In genomic region chr12:38983117-38983571, GRCh38 we compare ENCODE assay signal across 26 cellular contexts.
A peak's percentile ranks its signal among the peaks of the same experiment; 100 is the strongest.
DNase-seq lines count a peak whose midpoint lies in the region; ATAC-seq and TF ChIP-seq lines count a peak whose summit lies in the region.
"Had no signal": no experiment of that assay in that cellular context is flagged by ENCODE, and none has a peak within 500 bp of the region (broad histone marks: within the 10 kb centered on the region; RNA-seq: fewer than 3 reads in every experiment).

No MANE protein-coding gene starts in this region.

- H3K9me3 Mint-ChIP-seq in Caco-2 (ENCODE audit: unreplicated experiment): peaks cover 35% of the 10 kb centered on the region
- peaks cover 17% of the 10 kb centered on the region for H3K9me3 Mint-ChIP-seq in CD8-positive, alpha-beta T cell

- DNase-seq in Caco-2 (peak; percentile 26 to 39), LNCaP clone FGC (ENCODE audit: low read depth) (no peak), RPMI8226 (peak; percentile 2), left lobe of liver (ENCODE audit: low spot score) (no peak), amygdala (lab: John Stamatoyannopoulos, UW) (no peak), DMS79 treated with DMSO at 0.1 percent for 48 hours (lab: John Stamatoyannopoulos, UW) (no peak)
- DNase-seq in CD8-positive, alpha-beta T cell: no peak
- DNase-seq: activated CD4-positive, alpha-beta T cell treated with anti-CD3 and anti-CD28 coated beads for 36 hours; activated gamma-delta T cell treated with Interleukin-2 at 50 U/mL for 16 hours; foreskin keratinocyte; left lung; NCI-H1105; NCI-H1930; pancreas; right cardiac atrium; SHP77; stimulated activated CD4-positive, alpha-beta T cell treated with anti-CD3 and anti-CD28 coated beads, Interleukin-4, amount 100 ng/mL, for 4 hours; stimulated activated naive CD4-positive, alpha-beta T cell; T-cell; uterus had no signal

- H3K27me3 ChIP-seq in Caco-2 (replicated peaks; ENCODE audit: control insufficient read depth, insufficient read depth, low read length): no peaks in the 10 kb centered on the region
- no peaks in the 10 kb centered on the region for H3K27me3 ChIP-seq in CD8-positive, alpha-beta T cell (ENCODE audit: insufficient read depth, low read length)
- H3K27me3 ChIP-seq: foreskin keratinocyte, left lung, pancreas, uterus had no signal

- BruUV-seq in Caco-2 (replicated peaks; lab: Mats Ljungman, UMichigan): no TSS peak

- H3K9me3 ChIP-seq in Caco-2: peaks cover 6% of the 10 kb centered on the region; the same call in 1 of the 2 replicates
- H3K9me3 ChIP-seq in CD8-positive, alpha-beta T cell (ENCODE audit: low read length): no peaks in the 10 kb centered on the region
- H3K9me3 ChIP-seq: pancreas had no signal

- H3K27ac Mint-ChIP-seq in Caco-2 (ENCODE audit: unreplicated experiment): no peak overlapping the region
- H3K27ac Mint-ChIP-seq in CD8-positive, alpha-beta T cell: no peak overlapping the region
- H3K27ac Mint-ChIP-seq: activated CD4-positive, alpha-beta T cell treated with anti-CD3 and anti-CD28 coated beads for 36 hours; brain; CD14-positive monocyte; GM23338; nephron; T-cell had no signal

- peak overlapping the region; percentile 64 for H3K4me3 Mint-ChIP-seq in Caco-2 (ENCODE audit: unreplicated experiment)
- H3K4me3 Mint-ChIP-seq in CD8-positive, alpha-beta T cell: no peak overlapping the region
- H3K4me3 Mint-ChIP-seq: activated CD4-positive, alpha-beta T cell treated with anti-CD3 and anti-CD28 coated beads for 36 hours; brain; CD14-positive monocyte; GM23338; nephron; T-cell had no signal

- TF ChIP-seq CTCF in Caco-2 (IDR thresholded peaks at IDR 0.05; ENCODE audit: insufficient read depth in 1 of 2, low read depth in 1 of 2, low read length in 1 of 2, severe bottlenecking in 1 of 2, unreplicated experiment in 1 of 2) (no peak), LNCaP clone FGC (IDR thresholded peaks at IDR 0.05; ENCODE audit: control insufficient read depth, extremely low read depth, insufficient read depth) (no peak)
- TF ChIP-seq CTCF in CD8-positive, alpha-beta T cell (IDR thresholded peaks at IDR 0.05): no peak

- CTCF ChIA-PET in Caco-2 (lab: Charles Lee): no interaction called here
- CTCF ChIA-PET in CD8-positive, alpha-beta T cell (lab: Charles Lee): no interaction called here

- intact Hi-C loops in Caco-2 (cut with micrococcal nuclease; ENCODE audit: unreplicated experiment): no loop called here
- intact Hi-C loops in CD8-positive, alpha-beta T cell (cut with DNase I, micrococcal nuclease): no loop called here

- peaks cover 5% of the 10 kb centered on the region for H3K4me1 Mint-ChIP-seq in Caco-2 (ENCODE audit: low read depth, unreplicated experiment)
- H3K4me1 Mint-ChIP-seq in CD8-positive, alpha-beta T cell (ENCODE audit: low read depth): no peaks in the 10 kb centered on the region
- H3K4me1 Mint-ChIP-seq: activated CD4-positive, alpha-beta T cell treated with anti-CD3 and anti-CD28 coated beads for 36 hours; brain; CD14-positive monocyte; nephron; T-cell had no signal

- H3K36me3 Mint-ChIP-seq in Caco-2 (ENCODE audit: insufficient read depth, unreplicated experiment): no peaks in the 10 kb centered on the region
- no peaks in the 10 kb centered on the region for H3K36me3 Mint-ChIP-seq in CD8-positive, alpha-beta T cell
- H3K36me3 Mint-ChIP-seq: brain, CD14-positive monocyte, T-cell had no signal

- H3K36me3 ChIP-seq in Caco-2 (ENCODE audit: control insufficient read depth, insufficient read depth, low read length): no peaks in the 10 kb centered on the region
- H3K36me3 ChIP-seq in CD8-positive, alpha-beta T cell (ENCODE audit: insufficient read depth, low read length): no peaks in the 10 kb centered on the region
- H3K36me3 ChIP-seq: left lung, pancreas, thoracic aorta, uterus had no signal

- H3K27me3 Mint-ChIP-seq in Caco-2 (ENCODE audit: insufficient read depth, unreplicated experiment): no peaks in the 10 kb centered on the region
- H3K27me3 Mint-ChIP-seq in CD8-positive, alpha-beta T cell (ENCODE audit: low read depth): no peaks in the 10 kb centered on the region
- H3K27me3 Mint-ChIP-seq: activated CD4-positive, alpha-beta T cell treated with anti-CD3 and anti-CD28 coated beads for 36 hours; brain; T-cell had no signal

- H3K4me3 ChIP-seq in Caco-2 (ENCODE audit: low read depth, low read length) (peak overlapping the region; percentile 9; the same call in 1 of the 2 replicates), LNCaP clone FGC (ENCODE audit: low read depth, low read length) (peak overlapping the region; percentile 33)
- H3K4me3 ChIP-seq in CD8-positive, alpha-beta T cell (ENCODE audit: low read depth, low read length): no peak overlapping the region
- H3K4me3 ChIP-seq: GM23338, left lung, pancreas, thoracic aorta, uterus had no signal

- POLR2A ChIA-PET in Caco-2 (lab: Charles Lee): no interaction called here
- POLR2A ChIA-PET in CD8-positive, alpha-beta T cell (lab: Charles Lee): no interaction called here

- ATAC-seq in left lobe of liver (peak; percentile 51), GM21367 (IDR thresholded peaks at IDR 0.05; ENCODE audit: unreplicated experiment) (no peak)
- no peak for ATAC-seq in CD8-positive, alpha-beta T cell
- ATAC-seq: activated CD4-positive, alpha-beta T cell treated with anti-CD3 and anti-CD28 coated beads for 36 hours; foreskin keratinocyte; GM23338; left lung; pancreas; right cardiac atrium; T-cell had no signal

- peaks cover 13% of the 10 kb centered on the region for H3K4me1 ChIP-seq in Caco-2
- no peaks in the 10 kb centered on the region for H3K4me1 ChIP-seq in CD8-positive, alpha-beta T cell (ENCODE audit: insufficient read depth, low read length)
- H3K4me1 ChIP-seq: foreskin keratinocyte, left lung, pancreas, uterus had no signal

- no peak overlapping the region for H3K27ac ChIP-seq in CD8-positive, alpha-beta T cell (ENCODE audit: low read depth, low read length)
- H3K27ac ChIP-seq: foreskin keratinocyte, left lung, pancreas, thoracic aorta, uterus had no signal

Comparison
In these comparisons a context has a peak if more than half of its experiments do, and no peak if none do; other contexts are left out.
1. DNase-seq: peak in Caco-2 (2 of 2) and RPMI8226 (single experiment); none in LNCaP clone FGC (single experiment), left lobe of liver (single experiment), amygdala (0 of 56), DMS79 treated with DMSO at 0.1 percent for 48 hours (single experiment) and CD8-positive, alpha-beta T cell (0 of 7).